Comparison of ENCODE assay signal across 13 cellular contexts in the genomic region with DNA sequence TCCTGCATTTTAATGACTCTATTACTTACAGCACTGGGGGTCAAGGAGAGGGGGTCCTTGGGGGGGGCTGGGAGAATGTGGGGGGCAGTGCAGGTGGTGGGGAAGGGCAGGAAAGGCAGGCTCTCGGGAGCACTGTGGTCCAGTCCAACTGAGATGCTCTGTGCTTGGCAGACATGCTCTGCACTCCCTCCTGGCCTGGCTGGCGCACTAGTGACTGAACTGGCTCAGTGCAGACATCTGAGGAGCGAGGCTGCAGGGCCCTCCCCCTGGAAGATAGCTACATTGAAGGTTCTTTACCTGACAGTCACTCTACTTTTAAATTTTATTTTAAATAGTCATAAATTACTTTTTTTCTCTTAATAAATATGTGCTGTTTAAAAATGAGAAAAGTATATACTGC.
DNase-seq lines count a peak whose midpoint lies in the region; ATAC-seq and TF ChIP-seq lines count a peak whose summit lies in the region.
"Had no signal": no experiment of that assay in that cellular context is flagged by ENCODE, and none has a peak within 500 bp of the region (broad histone marks: within the 10 kb centered on the region; RNA-seq: fewer than 3 reads in every experiment).

No MANE protein-coding gene starts in this region.

- WGBS in GM23248 (ENCODE audit: low coverage in 1 of 2, low lambda C conversion rate in 2 of 2, missing lambda C conversion rate in 2 of 2), 2 experiments: 46 to 48% methylated on average over 3 of the region's 3 CpGs
- WGBS in hepatocyte (ENCODE audit: low lambda C conversion rate, missing lambda C conversion rate): 65% methylated on average over 3 of the region's 3 CpGs
- 34 to 51% (median 45%) methylated on average over 3 of the region's 3 CpGs for WGBS in psoas muscle, 3 donors

- CTCF ChIA-PET in PC-3 (lab: Charles Lee): interaction anchor here (0.6 to 1.4 kb wide), 2 partner anchors 58 to 87 kb away, joined by 3 to 5 read pairs; no protein-coding TSS in a partner anchor

- H3K36me3 Mint-ChIP-seq in glutamatergic neuron (ENCODE audit: unreplicated experiment): peaks cover 3% of the 10 kb centered on the region

- H3K27me3 Mint-ChIP-seq in glutamatergic neuron (ENCODE audit: unreplicated experiment): no peaks in the 10 kb centered on the region
- H3K27me3 Mint-ChIP-seq: activated CD8-positive, alpha-beta T cell treated with anti-CD3 and anti-CD28 coated beads for 36 hours; CD4-positive, alpha-beta memory T cell had no signal

- H3K27ac Mint-ChIP-seq in glutamatergic neuron (ENCODE audit: unreplicated experiment): no peak overlapping the region
- H3K27ac Mint-ChIP-seq: activated CD8-positive, alpha-beta T cell treated with anti-CD3 and anti-CD28 coated beads for 36 hours had no signal

- POLR2A ChIA-PET in PC-3 (lab: Charles Lee; ENCODE audit: unreplicated experiment): no interaction called here

- H4K20me1 ChIP-seq in GM23248 (ENCODE audit: insufficient read depth) (no peaks in the 10 kb centered on the region), PC-3 (ENCODE audit: low read length) (no peaks in the 10 kb centered on the region), hepatocyte (ENCODE audit: insufficient read depth, poor library complexity, severe bottlenecking) (no peaks in the 10 kb centered on the region)

- 0 out of 2 replicates have a peak, but pooled peaks have one; percentile 14 for ATAC-seq in PC-3
- ATAC-seq in psoas muscle: peak in 2 of 4 donors; percentile 10 to 18

- no peaks in the 10 kb centered on the region for H3K9me3 ChIP-seq in GM23248 (ENCODE audit: low read depth)
- H3K9me3 ChIP-seq in PC-3 (ENCODE audit: low read length): no peaks in the 10 kb centered on the region
- H3K9me3 ChIP-seq in hepatocyte (ENCODE audit: low read depth): no peaks in the 10 kb centered on the region
- H3K9me3 ChIP-seq in psoas muscle: no peaks in the 10 kb centered on the region
- H3K9me3 ChIP-seq: lower lobe of right lung, sigmoid colon, thoracic aorta had no signal

- H3K27me3 ChIP-seq in GM23248 (replicated peaks; ENCODE audit: insufficient read depth): no peaks in the 10 kb centered on the region
- H3K27me3 ChIP-seq in PC-3 (ENCODE audit: low read length): no peaks in the 10 kb centered on the region
- H3K27me3 ChIP-seq in hepatocyte: no peaks in the 10 kb centered on the region
- no peaks in the 10 kb centered on the region for H3K27me3 ChIP-seq in psoas muscle (ENCODE audit: insufficient read depth in 3 of 3, low read length in 2 of 3)
- H3K27me3 ChIP-seq: sigmoid colon had no signal

- H3K27ac ChIP-seq in GM23248: peak overlapping the region; percentile 31; the same call in 1 of the 2 replicates
- no peak overlapping the region for H3K27ac ChIP-seq in PC-3 (ENCODE audit: low read length)
- peak overlapping the region; percentile 52 for H3K27ac ChIP-seq in hepatocyte
- H3K27ac ChIP-seq in psoas muscle: no peak overlapping the region
- H3K27ac ChIP-seq: lower lobe of right lung, thoracic aorta had no signal

- H3K79me2 ChIP-seq in GM23248 (ENCODE audit: insufficient read depth): 0 out of 2 replicates have a peak, but pooled peaks cover 4% of the 10 kb centered on the region
- no peaks in the 10 kb centered on the region for H3K79me2 ChIP-seq in PC-3 (ENCODE audit: low read length)
- H3K79me2 ChIP-seq in hepatocyte: no peaks in the 10 kb centered on the region

- in situ Hi-C loops in GM23248 (cut with MboI) (no loop called here), GM13976 (cut with MboI; ENCODE audit: low sequenced_read_pairs, unreplicated experiment) (no loop called here)

- BruUV-seq in PC-3 (replicated peaks; lab: Mats Ljungman, UMichigan): no TSS peak

- peaks cover 2% of the 10 kb centered on the region for H3K9me3 Mint-ChIP-seq in glutamatergic neuron (ENCODE audit: unreplicated experiment)
- H3K9me3 Mint-ChIP-seq: activated CD8-positive, alpha-beta T cell treated with anti-CD3 and anti-CD28 coated beads for 36 hours; CD4-positive, alpha-beta memory T cell had no signal

- H3F3A ChIP-seq in GM23248 (ENCODE audit: insufficient read depth): peaks cover 54% of the 10 kb centered on the region
- no peaks in the 10 kb centered on the region for H3F3A ChIP-seq in PC-3 (ENCODE audit: low read length, unreplicated experiment)

- no peak overlapping the region for H3K4me2 ChIP-seq in GM23248 (ENCODE audit: unreplicated experiment)
- H3K4me2 ChIP-seq in PC-3 (ENCODE audit: low read length): no peak overlapping the region
- no peak overlapping the region for H3K4me2 ChIP-seq in hepatocyte

- H3K4me3 ChIP-seq in GM23248 (no peak overlapping the region), PC-3 (ENCODE audit: low read length) (no peak overlapping the region), hepatocyte (no peak overlapping the region), psoas muscle (no peak overlapping the region)
- H3K4me3 ChIP-seq: lower lobe of right lung, sigmoid colon, thoracic aorta had no signal

- TF ChIP-seq CTCF in PC-3 (conservative IDR thresholded peaks at IDR 0.05; ENCODE audit: low read depth, low read length) (no peak), hepatocyte (IDR thresholded peaks at IDR 0.05; ENCODE audit: poor library complexity) (no peak), psoas muscle (IDR thresholded peaks at IDR 0.05) (no peak), GM13976 (IDR thresholded peaks at IDR 0.05; ENCODE audit: borderline replicate concordance, control extremely low read depth, extremely low read depth, insufficient read depth, missing control alignments) (no peak), glutamatergic neuron (IDR thresholded peaks at IDR 0.05; ENCODE audit: partially characterized antibody, unreplicated experiment) (no peak)

- H3K36me3 ChIP-seq in GM23248 (ENCODE audit: low read depth) (peaks cover 13% of the 10 kb centered on the region; the same call in 1 of the 2 replicates), PC-3 (ENCODE audit: low read depth, low read length) (no peaks in the 10 kb centered on the region), hepatocyte (replicated peaks; ENCODE audit: insufficient read depth, low read depth) (no peaks in the 10 kb centered on the region), psoas muscle (ENCODE audit: insufficient read depth in 1 of 2, low read depth in 1 of 2) (peaks cover 0 to 39% of the 10 kb centered on the region in 2 donors)

- H3K4me3 Mint-ChIP-seq in glutamatergic neuron (ENCODE audit: unreplicated experiment): no peak overlapping the region
- H3K4me3 Mint-ChIP-seq: activated CD8-positive, alpha-beta T cell treated with anti-CD3 and anti-CD28 coated beads for 36 hours; CD4-positive, alpha-beta memory T cell had no signal

- H3K9me2 ChIP-seq in GM23248 (ENCODE audit: insufficient read depth) (no peaks in the 10 kb centered on the region), PC-3 (replicated peaks; ENCODE audit: low read length) (no peaks in the 10 kb centered on the region), hepatocyte (replicated peaks; ENCODE audit: insufficient read depth) (no peaks in the 10 kb centered on the region)

- H2AFZ ChIP-seq in GM23248 (no peak overlapping the region), PC-3 (ENCODE audit: low read length) (0 out of 2 replicates have a peak overlapping the region, but pooled peaks have one; percentile 24), hepatocyte (no peak overlapping the region)

- H3K9ac ChIP-seq in GM23248: 0 out of 2 replicates have a peak overlapping the region, but pooled peaks have one; percentile 33
- H3K9ac ChIP-seq in PC-3 (ENCODE audit: low read length): no peak overlapping the region

- DNase-seq in GM23248 (peak; percentile 30), PC-3 (no peak), hepatocyte (ENCODE audit: low spot score) (no peak), psoas muscle (peak; percentile 15 to 53), GM13976 (ENCODE audit: low spot score) (no peak), glutamatergic neuron (no peak), GOT3 (lab: John Stamatoyannopoulos, UW) (no peak), HCEC 1CT (no peak)
- DNase-seq: CD4-positive, alpha-beta memory T cell; lower lobe of right lung; sigmoid colon had no signal

- peaks cover 8% of the 10 kb centered on the region; the same call in 1 of the 2 replicates for H3K4me1 ChIP-seq in GM23248 (ENCODE audit: insufficient read depth)
- no peaks in the 10 kb centered on the region; the same call in 1 of the 2 replicates for H3K4me1 ChIP-seq in PC-3 (ENCODE audit: insufficient read depth, low read length)
- H3K4me1 ChIP-seq in hepatocyte (ENCODE audit: insufficient read depth): peaks cover 12% of the 10 kb centered on the region
- no peaks in the 10 kb centered on the region for H3K4me1 ChIP-seq in psoas muscle
- H3K4me1 ChIP-seq: lower lobe of right lung had no signal

- intact Hi-C loops in PC-3 (cut with micrococcal nuclease) (loop anchor here (1.0 kb wide), 1 partner anchor 87 kb away; no protein-coding TSS in a partner anchor), psoas muscle (cut with DNase I) (loop anchor here (1.0 to 10.0 kb wide), 3 partner anchors 85 to 276 kb away; a partner anchor contains a TSS)

- H3K4me1 Mint-ChIP-seq in glutamatergic neuron (ENCODE audit: low read depth, unreplicated experiment): peaks cover 7% of the 10 kb centered on the region
- H3K4me1 Mint-ChIP-seq: CD4-positive, alpha-beta memory T cell had no signal

Comparison
In these comparisons a context has a peak if more than half of its experiments do, and no peak if none do; other contexts are left out.
1. DNase-seq: peak in GM23248 (single experiment) and psoas muscle (2 of 2); none in PC-3 (single experiment), hepatocyte (single experiment), GM13976 (single experiment), glutamatergic neuron (single experiment), GOT3 (single experiment) and HCEC 1CT (single experiment).
2. H3K27ac ChIP-seq: peak in GM23248 (single experiment) and hepatocyte (single experiment); none in PC-3 (single experiment) and psoas muscle (single experiment).